In the genomic region with DNA sequence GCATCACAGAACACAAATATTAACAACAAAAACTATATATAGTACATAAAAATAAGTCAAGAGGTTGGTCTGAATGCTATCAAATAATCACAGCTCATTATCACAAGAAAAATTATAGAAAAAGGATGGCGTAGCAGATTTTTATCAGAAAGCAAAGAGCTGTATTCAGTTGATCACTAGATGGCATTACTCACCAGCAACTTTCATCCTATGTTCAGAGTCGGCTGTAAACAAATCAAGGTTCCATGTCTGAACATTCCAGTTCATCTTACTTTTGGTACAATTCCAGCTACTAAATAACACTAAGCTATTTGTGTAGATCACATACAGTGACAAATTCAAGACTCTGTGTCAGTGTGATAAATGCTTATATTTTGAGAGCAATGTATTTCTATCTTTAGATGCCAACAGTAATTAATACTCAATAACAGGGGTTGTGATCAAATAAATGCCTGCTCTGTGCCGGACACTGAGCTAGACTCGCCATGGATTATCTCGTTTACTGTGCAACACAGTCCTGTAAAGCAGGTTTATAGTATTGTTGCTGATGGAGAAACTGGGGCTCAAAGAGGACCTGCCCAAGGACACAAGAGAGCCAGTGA, we compare ENCODE assay signal across 9 cellular contexts. TPM values are rescaled to one million over a fixed set of nuclear protein-coding genes. Genes with fewer than 3 reads are reported as not detected.
DNase-seq lines count a peak whose midpoint lies in the region; ATAC-seq and TF ChIP-seq lines count a peak whose summit lies in the region.
"Had no signal": no experiment of that assay in that cellular context is flagged by ENCODE, and none has a peak within 500 bp of the region (broad histone marks: within the 10 kb centered on the region; RNA-seq: fewer than 3 reads in every experiment).

No MANE protein-coding gene starts in this region.

- in situ Hi-C loops in mammary epithelial cell (cut with MboI; ENCODE audit: low sequenced_read_pairs in 2 of 2): loop anchor here (10.0 kb wide), 2 partner anchors 393 to 403 kb away; no protein-coding TSS in a partner anchor

- intact Hi-C loops in mammary epithelial cell (cut with micrococcal nuclease): loop anchor here (1.0 to 2.0 kb wide), 5 partner anchors 98 to 599 kb away; no protein-coding TSS in a partner anchor

- peak; percentile 35 to 56 for TF ChIP-seq CTCF in mammary epithelial cell (conservative IDR thresholded peaks at IDR 0.05 in 1 of 2, IDR thresholded peaks at IDR 0.05 in 1 of 2; ENCODE audit: extremely low read depth in 1 of 2, insufficient read depth in 1 of 2, low read depth in 1 of 2, low read length in 2 of 2)
- TF ChIP-seq CTCF in type B pancreatic cell (conservative IDR thresholded peaks at IDR 0.05): peak; percentile 68

- no peaks in the 10 kb centered on the region for H3K27me3 ChIP-seq in mammary epithelial cell (ENCODE audit: insufficient read depth, low read length)
- H3K27me3 ChIP-seq: BLaER1 treated with 17β-estradiol and CSF1 and Interleukin-3, amounts not matched to agents 10 nM and 100 nM had no signal

- no peak overlapping the region for H3K4me2 ChIP-seq in mammary epithelial cell (ENCODE audit: insufficient read depth, low read depth, low read length)

- no peaks in the 10 kb centered on the region for H3K9me3 ChIP-seq in mammary epithelial cell (replicated peaks; ENCODE audit: insufficient read depth, low read length)
- H3K9me3 ChIP-seq: BLaER1 treated with 17β-estradiol and CSF1 and Interleukin-3, amounts not matched to agents 10 nM and 100 nM had no signal

- no peak overlapping the region for H2AFZ ChIP-seq in mammary epithelial cell (ENCODE audit: low read depth, low read length)

- ATAC-seq in HG03025 (IDR thresholded peaks at IDR 0.05; ENCODE audit: low FRiP score, unreplicated experiment): no peak

- peak overlapping the region; percentile 61 for H3K27ac Mint-ChIP-seq in type B pancreatic cell

- H3K27me3 Mint-ChIP-seq in type B pancreatic cell: no peaks in the 10 kb centered on the region

- no peaks in the 10 kb centered on the region for H3K4me1 ChIP-seq in mammary epithelial cell (ENCODE audit: insufficient read depth, low read length)

- H3K9ac ChIP-seq in mammary epithelial cell (ENCODE audit: insufficient read depth, low read length): no peak overlapping the region

- WGBS in mammary epithelial cell (ENCODE audit: low coverage, missing lambda C conversion rate): 56% methylated on average over 5 of the region's 5 CpGs

- peak; percentile 31 to 60 for DNase-seq in NCI-H524 (lab: John Stamatoyannopoulos, UW)
- DNase-seq in NCI-H524 treated with DMSO at 0.1 percent for 48 hours (lab: John Stamatoyannopoulos, UW): no peak
- peak; percentile 85 for DNase-seq in NCI-H2171 treated with DMSO at 0.1 percent for 48 hours (lab: John Stamatoyannopoulos, UW)
- peak; percentile 25 for DNase-seq in mammary epithelial cell
- peak; percentile 67 for DNase-seq in left kidney (ENCODE audit: low read depth, low spot score)
- no peak for DNase-seq in type B pancreatic cell (ENCODE audit: extremely low spot score, unreplicated experiment)
- no peak for DNase-seq in stimulated activated CD4-positive, alpha-beta T cell treated with anti-CD3 and anti-CD28 coated beads, Interleukin-4, amount 100 ng/mL, for 4 hours

- no peaks in the 10 kb centered on the region for H4K20me1 ChIP-seq in mammary epithelial cell (ENCODE audit: insufficient read depth, low read length)

- H3K4me3 Mint-ChIP-seq in type B pancreatic cell: no peak overlapping the region

- no TSS peak for BruUV-seq in mammary epithelial cell (replicated peaks; lab: Mats Ljungman, UMichigan)

- H3K27ac ChIP-seq in mammary epithelial cell (ENCODE audit: insufficient read depth, low read depth, low read length): no peak overlapping the region

- H3K4me3 ChIP-seq in mammary epithelial cell (replicated peaks in 1 of 3; ENCODE audit: insufficient read depth in 1 of 3, low read depth in 2 of 3, low read length in 3 of 3): no peak overlapping the region
- H3K4me3 ChIP-seq: BLaER1 treated with 17β-estradiol and CSF1 and Interleukin-3, amounts not matched to agents 10 nM and 100 nM had no signal

- dilution Hi-C loops in mammary epithelial cell (cut with HindIII; ENCODE audit: low sequenced_read_pairs): no loop called here

- peaks cover 8% of the 10 kb centered on the region for H3K4me1 Mint-ChIP-seq in type B pancreatic cell (ENCODE audit: unreplicated experiment)

- peaks cover 3% of the 10 kb centered on the region for H3K36me3 ChIP-seq in mammary epithelial cell (ENCODE audit: insufficient read depth, low read length)

- no peaks in the 10 kb centered on the region for H3K79me2 ChIP-seq in mammary epithelial cell (ENCODE audit: insufficient read depth, low read length)

- peaks cover 10% of the 10 kb centered on the region for H3K36me3 Mint-ChIP-seq in type B pancreatic cell

- no peaks in the 10 kb centered on the region for H3K9me3 Mint-ChIP-seq in type B pancreatic cell

- CTCF ChIA-PET in mammary epithelial cell (lab: Charles Lee; ENCODE audit: low non-redundant PET): interaction anchor here (0.6 to 1.1 kb wide), 4 partner anchors 99 to 582 kb away, joined by 3 to 8 read pairs (median 3); no protein-coding TSS in a partner anchor

RNA-seq across cellular contexts. Expression of gene NRDE2, which starts 30.1 kb away (rescaled TPM):
- total RNA-seq in mammary epithelial cell: 10 to 100 TPM; 10.3 to 12.7 TPM
- 7.2 TPM for polyA plus RNA-seq in mammary epithelial cell
- 16.5 TPM for polyA minus RNA-seq in mammary epithelial cell
- total RNA-seq in type B pancreatic cell (ENCODE audit: low replicate concordance): 17.5 and 22.8 TPM in 2 replicates

RNA-seq across cellular contexts. Expression of gene PSMC1, which starts 45.3 kb away (rescaled TPM):
- 100 to 1,000 TPM in 1 of 2 donors, 10 to 100 TPM in 1; 82.4 to 112 TPM for total RNA-seq in mammary epithelial cell
- polyA plus RNA-seq in mammary epithelial cell: 151 TPM
- polyA minus RNA-seq in mammary epithelial cell: 62.4 TPM
- 95.7 and 109 TPM in 2 replicates for total RNA-seq in type B pancreatic cell (ENCODE audit: low replicate concordance)

Comparison
In these comparisons a context has a peak if more than half of its experiments do, and no peak if none do; other contexts are left out.
1. DNase-seq: peak in NCI-H524 (2 of 2), NCI-H2171 treated with DMSO at 0.1 percent for 48 hours (single experiment), mammary epithelial cell (single experiment) and left kidney (single experiment); none in NCI-H524 treated with DMSO at 0.1 percent for 48 hours (single experiment), type B pancreatic cell (single experiment) and stimulated activated CD4-positive, alpha-beta T cell treated with anti-CD3 and anti-CD28 coated beads, Interleukin-4, amount 100 ng/mL, for 4 hours (0 of 2).